Comparison of ENCODE assay signal across 15 cellular contexts in genomic region chr17:4206945-4207344, GRCh38. TPM values are rescaled to one million over a fixed set of nuclear protein-coding genes. Genes with fewer than 3 reads are reported as not detected.
DNase-seq lines count a peak whose midpoint lies in the region; ATAC-seq and TF ChIP-seq lines count a peak whose summit lies in the region.
"Had no signal": no experiment of that assay in that cellular context is flagged by ENCODE, and none has a peak within 500 bp of the region (broad histone marks: within the 10 kb centered on the region; RNA-seq: fewer than 3 reads in every experiment).

No MANE protein-coding gene starts in this region.

- H4K20me1 ChIP-seq in OCI-LY3 (ENCODE audit: insufficient read depth, low read length) = peaks cover 9% of the 10 kb centered on the region; the same call in 1 of the 2 replicates

- DNase-seq in activated CD8-positive, alpha-beta memory T cell treated with anti-CD3 and anti-CD28 coated beads, Interleukin-2, amount 10 ng/mL, durations not matched to agents 7 days and 5 days = no peak
- DNase-seq in activated CD8-positive, alpha-beta memory T cell treated with anti-CD3 and anti-CD28 coated beads, Interleukin-2, amount 50 U/mL, for 48 hours = no peak
- DNase-seq in central memory CD8-positive, alpha-beta T cell (ENCODE audit: low spot score in 2 of 2) = no peak
- no peak for DNase-seq in stimulated activated naive B cell treated with anti-CD40 and anti-IgM and Interleukin-4, amounts not matched to agents 10 μg/mL and 1 μg/mL and 100 μg/mL, for 72 hours
- DNase-seq in cerebellar nuclear complex (lab: John Stamatoyannopoulos, UW) (no peak), H4 (ENCODE audit: low spot score) (no peak)
- no peak for DNase-seq in stimulated activated CD4-positive, alpha-beta T cell treated with anti-CD3 and anti-CD28 coated beads, Interleukin-12 subunit alpha, Interleukin-12 subunit beta, amount 100 ng/mL, for 4 hours
- DNase-seq: amygdala; left cardiac atrium; NCI-H187; nucleus accumbens; Peyer's patch; stimulated activated CD4-positive, alpha-beta T cell treated with anti-CD3 and anti-CD28 coated beads, Interleukin-2, amount 100 ng/mL, for 48 hours had no signal

- CTCF ChIA-PET in activated CD8-positive, alpha-beta memory T cell treated with anti-CD3 and anti-CD28 coated beads, Interleukin-2, amount 10 ng/mL, durations not matched to agents 7 days and 5 days (lab: Charles Lee) = interaction anchor here (1.3 to 1.5 kb wide), 2 partner anchors 75 to 206 kb away, joined by 3 read pairs; no protein-coding TSS in a partner anchor

- H3K4me3 ChIP-seq in OCI-LY3 (ENCODE audit: low read length) = no peak overlapping the region
- H3K4me3 ChIP-seq: Peyer's patch had no signal

- H3K79me2 ChIP-seq in OCI-LY3 (ENCODE audit: low read length) = no peaks in the 10 kb centered on the region

- H3K4me2 ChIP-seq in OCI-LY3 (ENCODE audit: low read length) = peak overlapping the region; percentile 20

- no peak overlapping the region for H3K9ac ChIP-seq in OCI-LY3 (ENCODE audit: low read length)

- no peak for TF ChIP-seq CTCF in OCI-LY3 (IDR thresholded peaks at IDR 0.05; ENCODE audit: low read depth, low read length)

- no peak overlapping the region for H2AFZ ChIP-seq in OCI-LY3 (ENCODE audit: low read depth, low read length)

- H3K4me1 ChIP-seq in OCI-LY3 (ENCODE audit: low read length) = peaks cover 11% of the 10 kb centered on the region
- H3K4me1 ChIP-seq: Peyer's patch had no signal

- H3K36me3 Mint-ChIP-seq in activated CD8-positive, alpha-beta memory T cell treated with anti-CD3 and anti-CD28 coated beads, Interleukin-2, amount 10 ng/mL, durations not matched to agents 7 days and 5 days = peaks cover 53% of the 10 kb centered on the region
- peaks cover 62% of the 10 kb centered on the region for H3K36me3 Mint-ChIP-seq in central memory CD8-positive, alpha-beta T cell (ENCODE audit: insufficient read depth)
- H3K36me3 Mint-ChIP-seq in stimulated activated naive B cell treated with anti-CD40 and anti-IgM and Interleukin-4, amounts not matched to agents 10 μg/mL and 1 μg/mL and 100 μg/mL, for 72 hours = peaks cover 47 to 72% of the 10 kb centered on the region in 2 donors

- peak overlapping the region; percentile 65 for H3K27ac Mint-ChIP-seq in activated CD8-positive, alpha-beta memory T cell treated with anti-CD3 and anti-CD28 coated beads, Interleukin-2, amount 10 ng/mL, durations not matched to agents 7 days and 5 days
- peak overlapping the region; percentile 14 for H3K27ac Mint-ChIP-seq in central memory CD8-positive, alpha-beta T cell (ENCODE audit: low read depth)
- H3K27ac Mint-ChIP-seq in stimulated activated naive B cell treated with anti-CD40 and anti-IgM and Interleukin-4, amounts not matched to agents 10 μg/mL and 1 μg/mL and 100 μg/mL, for 72 hours = peak overlapping the region; percentile 70

- peaks cover 24% of the 10 kb centered on the region for H3K36me3 ChIP-seq in OCI-LY3 (replicated peaks; ENCODE audit: low read depth, low read length)

- no peaks in the 10 kb centered on the region for H3K27me3 Mint-ChIP-seq in activated CD8-positive, alpha-beta memory T cell treated with anti-CD3 and anti-CD28 coated beads, Interleukin-2, amount 10 ng/mL, durations not matched to agents 7 days and 5 days
- no peaks in the 10 kb centered on the region for H3K27me3 Mint-ChIP-seq in central memory CD8-positive, alpha-beta T cell
- no peaks in the 10 kb centered on the region for H3K27me3 Mint-ChIP-seq in stimulated activated naive B cell treated with anti-CD40 and anti-IgM and Interleukin-4, amounts not matched to agents 10 μg/mL and 1 μg/mL and 100 μg/mL, for 72 hours

- no peaks in the 10 kb centered on the region for H3K9me3 Mint-ChIP-seq in activated CD8-positive, alpha-beta memory T cell treated with anti-CD3 and anti-CD28 coated beads, Interleukin-2, amount 10 ng/mL, durations not matched to agents 7 days and 5 days (ENCODE audit: low read depth)
- H3K9me3 Mint-ChIP-seq in central memory CD8-positive, alpha-beta T cell = no peaks in the 10 kb centered on the region
- no peaks in the 10 kb centered on the region for H3K9me3 Mint-ChIP-seq in stimulated activated naive B cell treated with anti-CD40 and anti-IgM and Interleukin-4, amounts not matched to agents 10 μg/mL and 1 μg/mL and 100 μg/mL, for 72 hours

- no peaks in the 10 kb centered on the region for H3K27me3 ChIP-seq in OCI-LY3 (ENCODE audit: low read depth, low read length)
- H3K27me3 ChIP-seq: Peyer's patch had no signal

- no peak for ATAC-seq in activated CD8-positive, alpha-beta memory T cell treated with anti-CD3 and anti-CD28 coated beads, Interleukin-2, amount 10 ng/mL, durations not matched to agents 7 days and 5 days
- no peak for ATAC-seq in central memory CD8-positive, alpha-beta T cell (replicated peaks; ENCODE audit: extremely low read depth, poor library complexity, severe bottlenecking)
- peak; percentile 76 to 86 for ATAC-seq in stimulated activated naive B cell treated with anti-CD40 and anti-IgM and Interleukin-4, amounts not matched to agents 10 μg/mL and 1 μg/mL and 100 μg/mL, for 72 hours (replicated peaks)
- ATAC-seq: esophagus mucosa, left cardiac atrium had no signal

- no peaks in the 10 kb centered on the region for H3K9me3 ChIP-seq in OCI-LY3 (ENCODE audit: insufficient read depth, low read length)
- H3K9me3 ChIP-seq: Peyer's patch had no signal

- H3K4me1 Mint-ChIP-seq in activated CD8-positive, alpha-beta memory T cell treated with anti-CD3 and anti-CD28 coated beads, Interleukin-2, amount 10 ng/mL, durations not matched to agents 7 days and 5 days = peaks cover 30% of the 10 kb centered on the region
- H3K4me1 Mint-ChIP-seq in central memory CD8-positive, alpha-beta T cell = peaks cover 14% of the 10 kb centered on the region
- peaks cover 10 to 19% of the 10 kb centered on the region in 2 donors for H3K4me1 Mint-ChIP-seq in stimulated activated naive B cell treated with anti-CD40 and anti-IgM and Interleukin-4, amounts not matched to agents 10 μg/mL and 1 μg/mL and 100 μg/mL, for 72 hours

- no peak overlapping the region for H3K4me3 Mint-ChIP-seq in activated CD8-positive, alpha-beta memory T cell treated with anti-CD3 and anti-CD28 coated beads, Interleukin-2, amount 10 ng/mL, durations not matched to agents 7 days and 5 days
- H3K4me3 Mint-ChIP-seq in central memory CD8-positive, alpha-beta T cell = no peak overlapping the region
- peak overlapping the region in 1 of 2 donors; percentile 30 for H3K4me3 Mint-ChIP-seq in stimulated activated naive B cell treated with anti-CD40 and anti-IgM and Interleukin-4, amounts not matched to agents 10 μg/mL and 1 μg/mL and 100 μg/mL, for 72 hours

- no peak overlapping the region for H3K27ac ChIP-seq in OCI-LY3 (ENCODE audit: low read length)

RNA-seq across cellular contexts. Expression of gene ANKFY1, which starts 56.8 kb away (rescaled TPM):
- total RNA-seq in activated CD8-positive, alpha-beta memory T cell treated with anti-CD3 and anti-CD28 coated beads, Interleukin-2, amount 10 ng/mL, durations not matched to agents 7 days and 5 days = 100 to 1,000 TPM in 1 of 2 experiments, 10 to 100 TPM in 1; 63.8 to 103 TPM
- 12.0 and 17.0 TPM in 2 replicates for total RNA-seq in H4 (2014; rRNA removed; shearing (Covaris generic))

Comparison
In these comparisons a context has a peak if more than half of its experiments do, and no peak if none do; other contexts are left out.
1. ATAC-seq: peak in stimulated activated naive B cell treated with anti-CD40 and anti-IgM and Interleukin-4, amounts not matched to agents 10 μg/mL and 1 μg/mL and 100 μg/mL, for 72 hours (2 of 2); none in activated CD8-positive, alpha-beta memory T cell treated with anti-CD3 and anti-CD28 coated beads, Interleukin-2, amount 10 ng/mL, durations not matched to agents 7 days and 5 days (single experiment) and central memory CD8-positive, alpha-beta T cell (single experiment).
2. H3K27ac Mint-ChIP-seq: peak in every context shown above with its lines; median percentile 70 in stimulated activated naive B cell treated with anti-CD40 and anti-IgM and Interleukin-4, amounts not matched to agents 10 μg/mL and 1 μg/mL and 100 μg/mL, for 72 hours; 65 in activated CD8-positive, alpha-beta memory T cell treated with anti-CD3 and anti-CD28 coated beads, Interleukin-2, amount 10 ng/mL, durations not matched to agents 7 days and 5 days; 14 in central memory CD8-positive, alpha-beta T cell.